13 cellular contexts compared by ENCODE assay signal in the genomic region with DNA sequence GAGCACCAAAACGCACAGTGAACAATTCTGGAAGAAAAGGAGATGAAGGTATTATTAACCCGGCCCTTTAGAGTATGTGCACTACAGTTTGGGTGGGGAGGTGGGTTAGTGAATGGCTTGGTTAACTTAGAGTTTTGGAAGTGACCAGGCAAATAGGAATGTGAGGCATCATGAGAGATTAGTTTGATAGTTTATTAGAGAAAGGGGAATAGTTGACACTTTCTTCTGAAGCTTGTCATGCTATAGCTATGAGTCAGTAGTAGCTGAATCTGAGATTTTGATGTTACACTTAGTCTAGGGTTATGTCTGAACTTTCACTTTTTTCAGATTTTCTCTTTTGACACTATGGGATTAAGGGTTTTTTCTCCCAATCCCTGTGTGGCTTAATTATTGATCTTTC.
"Had no signal": no experiment of that assay in that cellular context is flagged by ENCODE, and none has a peak within 500 bp of the region (broad histone marks: within the 10 kb centered on the region; RNA-seq: fewer than 3 reads in every experiment).

No MANE protein-coding gene starts in this region.

- H3K4me1 ChIP-seq: foreskin keratinocyte, right lobe of liver had no signal

- H3K36me3 ChIP-seq: right lobe of liver had no signal

- H3K27me3 ChIP-seq: foreskin keratinocyte, right lobe of liver had no signal

- H3K27ac ChIP-seq: foreskin keratinocyte, right lobe of liver had no signal

- ATAC-seq: activated T-cell treated with anti-CD3 and anti-CD28 coated beads, Interleukin-2, amount 50 U/mL, for 4 hours; foreskin keratinocyte; natural killer cell; right lobe of liver had no signal

- DNase-seq: activated CD4-positive, alpha-beta memory T cell treated with anti-CD3 and anti-CD28 coated beads for 36 hours; activated gamma-delta T cell treated with Interleukin-2 at 50 U/mL for 16 hours; activated naive CD8-positive, alpha-beta T cell treated with anti-CD3 and anti-CD28 coated beads, Interleukin-2, amount 10 ng/mL, durations not matched to agents 7 days and 5 days; activated T-cell treated with anti-CD3 and anti-CD28 coated beads, Interleukin-2, amount 50 U/mL, for 4 hours; dermis blood vessel endothelial cell; head of caudate nucleus; mammary epithelial cell; natural killer cell; nucleus accumbens; right lobe of liver; stimulated activated naive CD4-positive, alpha-beta T cell treated with Interleukin-2 at 50 U/mL for 16 hours; T-helper 9 cell had no signal

- H3K4me3 ChIP-seq: right lobe of liver had no signal

- H3K9me3 ChIP-seq: right lobe of liver had no signal
